8 cellular contexts compared by ENCODE assay signal in the genomic region with DNA sequence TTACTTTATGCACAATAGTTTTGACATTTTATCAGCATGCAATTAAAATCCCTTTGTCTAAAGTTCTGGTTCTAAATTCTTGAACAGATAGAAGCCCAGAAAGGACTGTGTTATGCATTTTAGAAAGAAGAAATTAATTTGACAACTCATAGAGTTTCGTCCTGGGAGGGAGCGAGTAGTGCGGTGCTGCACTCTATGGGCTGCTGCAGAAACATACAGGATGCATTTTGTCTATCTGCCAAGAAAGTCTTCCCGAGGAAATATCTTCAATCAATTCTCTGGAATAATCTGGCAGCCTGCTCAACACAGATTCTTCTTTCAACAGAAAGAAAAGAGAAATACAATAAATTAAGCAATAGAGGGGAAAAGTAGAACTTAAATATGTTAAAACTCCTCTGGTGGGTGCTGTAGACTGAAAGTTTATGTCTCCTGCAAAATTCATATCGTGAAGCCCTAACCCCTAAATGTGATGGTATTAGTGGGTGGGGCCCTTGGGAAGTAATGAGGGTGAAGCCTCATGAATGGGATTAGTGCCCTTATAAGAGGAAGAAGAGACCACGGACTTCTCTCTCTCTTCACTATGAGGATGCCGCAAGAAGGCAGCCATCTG. TPM values are rescaled to one million over a fixed set of nuclear protein-coding genes. Genes with fewer than 3 reads are reported as not detected.
DNase-seq lines count a peak whose midpoint lies in the region; ATAC-seq and TF ChIP-seq lines count a peak whose summit lies in the region.

No MANE protein-coding gene starts in this region.

- no peaks in the 10 kb centered on the region for H3K36me3 ChIP-seq in sigmoid colon

- H3K4me1 ChIP-seq in sigmoid colon, result peaks cover 0 to 11% (median 2%) of the 10 kb centered on the region in 4 donors

- TF ChIP-seq CTCF in RWPE1 (conservative IDR thresholded peaks at IDR 0.05; ENCODE audit: low read depth), result peak; percentile 85
- peak in 3 of 4 experiments; percentile 22 to 51 (median 31) for TF ChIP-seq CTCF in sigmoid colon (IDR thresholded peaks at IDR 0.05)

- intact Hi-C loops in sigmoid colon (cut with DNase I), result loop anchor here (10.0 kb wide), 1 partner anchor 646 kb away; no protein-coding TSS in a partner anchor

- H3K4me3 ChIP-seq in sigmoid colon, result no peak overlapping the region

- no peak for TF ChIP-seq POLR2A in sigmoid colon (IDR thresholded peaks at IDR 0.05)

- POLR2A ChIA-PET in RWPE1 (lab: Yijun Ruan, JAX; ENCODE audit: low non-redundant PET), result no interaction called here

- H3K27me3 ChIP-seq in sigmoid colon, result no peaks in the 10 kb centered on the region

- ATAC-seq in GM19324 (IDR thresholded peaks at IDR 0.05; ENCODE audit: low FRiP score, unreplicated experiment), result no peak
- ATAC-seq in stimulated activated naive CD8-positive, alpha-beta T cell treated with anti-CD3 and anti-CD28 coated beads, Interleukin-15, Interleukin-2, amounts not matched to agents 100 U/mL and 50 U/mL, for 24 hours, result no peak

- no peaks in the 10 kb centered on the region for H3K9me3 ChIP-seq in sigmoid colon

- DNase-seq in NCI-H345 (lab: John Stamatoyannopoulos, UW) (peak; percentile 26), NCI-H345 treated with DMSO at 0.1 percent for 48 hours (lab: John Stamatoyannopoulos, UW; ENCODE audit: unreplicated experiment) (no peak), RWPE1 (ENCODE audit: low spot score) (peak; percentile 56), globus pallidus (ENCODE audit: low spot score) (peak; percentile 51), sigmoid colon (no peak), germinal center (ENCODE audit: low spot score) (no peak)
- no peak for DNase-seq in stimulated activated naive CD8-positive, alpha-beta T cell treated with anti-CD3 and anti-CD28 coated beads, Interleukin-15, Interleukin-2, amounts not matched to agents 100 U/mL and 50 U/mL, for 24 hours

- TF ChIP-seq EP300 in sigmoid colon (IDR thresholded peaks at IDR 0.05), result no peak

- WGBS in sigmoid colon, 2 donors, result 36 to 44% methylated on average over 7 of the region's 7 CpGs

- CTCF ChIA-PET in RWPE1 (lab: Yijun Ruan, JAX), result interaction anchor here (0.7 kb wide), 1 partner anchor 379 kb away, joined by 3 read pairs; the partner anchor contains the start of gene TMEM168

- H3K27ac ChIP-seq in RWPE1 (no peak overlapping the region), sigmoid colon (no peak overlapping the region)

RNA-seq across cellular contexts. Expression of gene IFRD1, which starts 39.0 kb away (rescaled TPM):
- 10 to 100 TPM; 45.7 to 63.7 (median 49.7) TPM for total RNA-seq in sigmoid colon
- 10 to 100 TPM; 22.8 to 35.7 (median 34.4) TPM for polyA plus RNA-seq in sigmoid colon

Comparison
In these comparisons a context has a peak if more than half of its experiments do, and no peak if none do; other contexts are left out.
1. DNase-seq: peak in NCI-H345 (single experiment), RWPE1 (single experiment) and globus pallidus (single experiment); none in NCI-H345 treated with DMSO at 0.1 percent for 48 hours (single experiment), sigmoid colon (single experiment), germinal center (single experiment) and stimulated activated naive CD8-positive, alpha-beta T cell treated with anti-CD3 and anti-CD28 coated beads, Interleukin-15, Interleukin-2, amounts not matched to agents 100 U/mL and 50 U/mL, for 24 hours (single experiment).